In the genomic region with DNA sequence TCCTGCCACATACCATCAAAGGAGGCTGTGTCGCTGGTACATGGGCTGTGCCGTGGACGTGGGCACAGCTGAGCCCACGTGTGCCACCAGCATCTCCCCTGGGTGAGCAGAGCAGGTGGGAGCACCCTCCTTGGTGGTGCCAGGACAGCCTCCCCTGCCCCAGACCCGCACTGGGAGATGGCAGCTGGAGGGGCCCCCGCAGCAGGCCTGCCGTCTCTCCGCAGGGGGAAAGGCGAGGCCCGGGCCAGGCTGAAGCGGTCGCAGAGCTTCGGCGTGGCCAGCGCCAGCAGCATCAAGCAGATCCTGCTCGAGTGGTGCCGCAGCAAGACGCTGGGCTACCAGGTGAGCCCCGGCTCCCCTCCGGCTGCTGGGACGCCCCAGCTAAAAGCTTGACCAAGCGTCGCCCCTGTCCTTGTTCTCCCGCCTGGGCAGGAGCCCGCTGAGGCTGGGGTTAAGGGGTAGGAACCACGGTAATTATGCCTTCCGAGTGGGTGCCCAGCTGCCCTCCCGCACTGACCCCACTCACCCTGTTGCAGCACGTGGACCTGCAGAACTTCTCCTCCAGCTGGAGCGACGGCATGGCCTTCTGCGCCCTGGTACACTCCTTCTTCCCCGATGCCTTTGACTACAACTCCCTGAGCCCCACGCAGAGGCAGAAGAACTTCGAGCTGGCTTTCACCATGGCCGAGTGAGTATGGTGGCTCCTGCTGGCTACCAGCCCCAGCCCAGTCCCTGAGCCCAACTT, we compare ENCODE assay signal across 27 cellular contexts. TPM values are rescaled to one million over a fixed set of nuclear protein-coding genes. Genes with fewer than 3 reads are reported as not detected.
DNase-seq lines count a peak whose midpoint lies in the region; ATAC-seq, FAIRE-seq and TF ChIP-seq lines count a peak whose summit lies in the region.
"Had no signal": no experiment of that assay in that cellular context is flagged by ENCODE, and none has a peak within 500 bp of the region (broad histone marks: within the 10 kb centered on the region; RNA-seq: fewer than 3 reads in every experiment).

No MANE protein-coding gene starts in this region.

- H3K36me3 ChIP-seq in cardiac muscle cell: peaks cover 22% of the 10 kb centered on the region
- H3K36me3 ChIP-seq in heart right ventricle: no peaks in the 10 kb centered on the region
- no peaks in the 10 kb centered on the region for H3K36me3 ChIP-seq in H1 (ENCODE audit: control insufficient read depth in 2 of 4, insufficient read depth in 4 of 4, low read length in 3 of 4)
- H3K36me3 ChIP-seq in kidney (ENCODE audit: control insufficient read depth in 1 of 2, insufficient read depth in 2 of 2, low read length in 2 of 2): peaks cover 4 to 37% of the 10 kb centered on the region in 2 donors
- peaks cover 43 to 47% of the 10 kb centered on the region in 2 experiments for H3K36me3 ChIP-seq in trophoblast cell (ENCODE audit: control insufficient read depth in 1 of 2, insufficient read depth in 2 of 2, low read length in 2 of 2)
- H3K36me3 ChIP-seq in tibial artery: no peaks in the 10 kb centered on the region
- H3K36me3 ChIP-seq: BE2C had no signal

- H2AFZ ChIP-seq in H1 (ENCODE audit: low read length): no peak overlapping the region
- H2AFZ ChIP-seq in trophoblast cell (ENCODE audit: insufficient read depth, low read length, poor library complexity): no peak overlapping the region
- H2AFZ ChIP-seq: GM23248 had no signal

- H2BK20ac ChIP-seq in H1 (ENCODE audit: low read length): no peak overlapping the region

- H3K4me2 ChIP-seq in H1 (ENCODE audit: insufficient read depth in 1 of 2, low read depth in 2 of 2, low read length in 2 of 2) (no peak overlapping the region), trophoblast cell (ENCODE audit: low read length) (no peak overlapping the region)

- no peak overlapping the region for H4K5ac ChIP-seq in H1 (ENCODE audit: insufficient read length, low read depth, low read length)

- FAIRE-seq in H1 (lab: Jason Lieb, UNC) (no peak), kidney (lab: Jason Lieb, UNC) (no peak)
- FAIRE-seq: A204.1, GM12878, GM19239, H54, HTR-8/SVneo had no signal

- DNase-seq in cardiac muscle cell (ENCODE audit: low read depth in 1 of 2, low spot score in 1 of 2) (no peak), heart right ventricle (no peak), H1 (ENCODE audit: low read depth in 1 of 2, low spot score in 2 of 2) (no peak), kidney (peak; percentile 59), trophoblast cell (no peak), tibial artery (no peak)
- DNase-seq: ACHN; BE2C; C1 segment of cervical spinal cord; CD4-positive, CD25-positive, alpha-beta regulatory T cell; CD8-positive, alpha-beta memory T cell; COR-L47; DMS 273 treated with DMSO at 0.1 percent for 48 hours; DMS53; DND-41; EL; GM23248; HCEC 1CT; IMR-90 had no signal

- no peaks in the 10 kb centered on the region for H3K9me3 ChIP-seq in cardiac muscle cell (ENCODE audit: low read depth)
- H3K9me3 ChIP-seq in heart right ventricle: no peaks in the 10 kb centered on the region
- no peaks in the 10 kb centered on the region for H3K9me3 ChIP-seq in H1 (ENCODE audit: insufficient read depth in 2 of 2, low read depth in 1 of 2, low read length in 1 of 2)
- no peaks in the 10 kb centered on the region for H3K9me3 ChIP-seq in kidney (ENCODE audit: control insufficient read depth in 1 of 2, low read length in 2 of 2)
- H3K9me3 ChIP-seq in trophoblast cell (ENCODE audit: insufficient read depth, low read depth, low read length): no peaks in the 10 kb centered on the region
- H3K9me3 ChIP-seq in tibial artery: no peaks in the 10 kb centered on the region
- H3K9me3 ChIP-seq: BE2C had no signal

- H3K9ac ChIP-seq in H1 (replicated peaks in 1 of 4; ENCODE audit: extremely low read depth in 1 of 4, low read depth in 3 of 4, low read length in 3 of 4): no peak overlapping the region
- no peak overlapping the region for H3K9ac ChIP-seq in kidney (ENCODE audit: low read length in 2 of 2)
- no peak overlapping the region for H3K9ac ChIP-seq in trophoblast cell (ENCODE audit: low read length)
- H3K9ac ChIP-seq: GM23248 had no signal

- H3K4me1 ChIP-seq in cardiac muscle cell (ENCODE audit: low read depth) (peaks cover 46% of the 10 kb centered on the region), heart right ventricle (peaks cover 13 to 50% (median 37%) of the 10 kb centered on the region in 9 donors), H1 (replicated peaks in 1 of 4; ENCODE audit: control insufficient read depth in 3 of 4, insufficient read depth in 4 of 4, low read length in 3 of 4) (peaks cover 4 to 32% (median 23%) of the 10 kb centered on the region in 4 experiments), kidney (ENCODE audit: control insufficient read depth in 1 of 2, insufficient read depth in 1 of 2, low read depth in 1 of 2, low read length in 2 of 2) (peaks cover 5% of the 10 kb centered on the region in 2 donors), trophoblast cell (ENCODE audit: control insufficient read depth in 1 of 2, insufficient read depth in 2 of 2, low read length in 2 of 2) (peaks cover 60 to 61% of the 10 kb centered on the region in 2 experiments), tibial artery (peaks cover 0 to 7% (median 0%) of the 10 kb centered on the region in 4 donors)

- CTCF ChIA-PET in H1 (lab: Charles Lee; ENCODE audit: partially characterized antibody): interaction anchor here (0.9 to 10.1 kb wide), 6 partner anchors 8 to 97 kb away, joined by 3 to 77 read pairs (median 35); a partner anchor contains a TSS

- no peak for TF ChIP-seq POLR2A in H1 (IDR thresholded peaks at IDR 0.05; ENCODE audit: control extremely low read depth in 1 of 2, low read depth in 2 of 2, low read length in 2 of 2)

- H3K4me3 ChIP-seq in cardiac muscle cell (no peak overlapping the region), heart right ventricle (no peak overlapping the region), H1 (ENCODE audit: extremely low read depth in 1 of 4, insufficient read depth in 2 of 4, low read depth in 3 of 4, low read length in 4 of 4) (no peak overlapping the region), kidney (ENCODE audit: low read length in 2 of 2) (no peak overlapping the region), trophoblast cell (ENCODE audit: low read depth, low read length) (no peak overlapping the region), tibial artery (no peak overlapping the region)
- H3K4me3 ChIP-seq: GM12878, GM23248 had no signal

- no peaks in the 10 kb centered on the region for H4K20me1 ChIP-seq in H1 (replicated peaks in 1 of 2; ENCODE audit: control insufficient read depth in 1 of 2, insufficient read depth in 2 of 2, low read length in 2 of 2)

- H4K8ac ChIP-seq in H1 (ENCODE audit: extremely low read depth, insufficient read depth, low read length): peak overlapping the region; percentile 26; the same call in 1 of the 2 replicates
- H4K8ac ChIP-seq in trophoblast cell (ENCODE audit: low read depth, low read length): peak overlapping the region; percentile 27

- 0 out of 2 replicates have a peak overlapping the region, but pooled peaks have one; percentile 68 for H2BK12ac ChIP-seq in H1 (ENCODE audit: low read depth, low read length)
- H2BK12ac ChIP-seq in trophoblast cell (ENCODE audit: low read length): peak overlapping the region; percentile 48

- H4K12ac ChIP-seq in trophoblast cell (ENCODE audit: low read depth, low read length): no peak overlapping the region

- H3K27me3 ChIP-seq in cardiac muscle cell (no peaks in the 10 kb centered on the region), heart right ventricle (no peaks in the 10 kb centered on the region), H1 (replicated peaks in 1 of 4; ENCODE audit: control insufficient read depth in 3 of 4, extremely low read depth in 1 of 4, insufficient read depth in 3 of 4, low read length in 3 of 4) (0 out of 7 replicates have a peak, but pooled peaks cover 0 to 2% (median 0%) of the 10 kb centered on the region in 4 experiments), trophoblast cell (ENCODE audit: insufficient read depth, low read length) (no peaks in the 10 kb centered on the region), tibial artery (peaks cover 0 to 46% of the 10 kb centered on the region in 2 donors)
- H3K27me3 ChIP-seq: BE2C had no signal

- POLR2A ChIA-PET in H1 (lab: Charles Lee; ENCODE audit: partially characterized antibody): interaction anchor here (1.3 to 1.5 kb wide), 5 partner anchors 8 to 35 kb away, joined by 3 to 4 read pairs (median 4); a partner anchor contains a TSS

- TF ChIP-seq EP300 in H1 (IDR thresholded peaks at IDR 0.05; ENCODE audit: borderline replicate concordance in 1 of 2, low read depth in 2 of 2, low read length in 2 of 2): no peak

- no peak overlapping the region for H2BK15ac ChIP-seq in H1 (ENCODE audit: low read length)

- TF ChIP-seq RAD21 in H1 (IDR thresholded peaks at IDR 0.05 in 1 of 2, conservative IDR thresholded peaks at IDR 0.05 in 1 of 2; ENCODE audit: low read depth in 2 of 2, low read length in 2 of 2): no peak

- H2BK120ac ChIP-seq in H1 (replicated peaks; ENCODE audit: low read depth, low read length) (no peak overlapping the region), trophoblast cell (ENCODE audit: insufficient read depth, low read length, poor library complexity) (no peak overlapping the region)

- TF ChIP-seq CTCF in cardiac muscle cell (IDR thresholded peaks at IDR 0.05; ENCODE audit: low read depth, low read length) (no peak), heart right ventricle (IDR thresholded peaks at IDR 0.05) (no peak), H1 (IDR thresholded peaks at IDR 0.05; ENCODE audit: control extremely low read depth in 1 of 3, insufficient read depth in 1 of 3, low read depth in 1 of 3, low read length in 3 of 3) (no peak), kidney (IDR thresholded peaks at IDR 0.05; ENCODE audit: borderline replicate concordance, extremely low read depth, insufficient read depth) (no peak), tibial artery (IDR thresholded peaks at IDR 0.05) (no peak)

- H2BK5ac ChIP-seq in H1 (ENCODE audit: low read depth, low read length): peak overlapping the region; percentile 71
- peak overlapping the region; percentile 5 for H2BK5ac ChIP-seq in trophoblast cell (ENCODE audit: low read depth, low read length, poor library complexity)

- H3K27ac ChIP-seq in cardiac muscle cell (peak overlapping the region; percentile 89), heart right ventricle (peak overlapping the region in 3 of 10 donors; percentile 82 to 93 (median 85)), H1 (ENCODE audit: low read depth, low read length) (no peak overlapping the region), kidney (ENCODE audit: low read depth in 2 of 2, low read length in 2 of 2) (no peak overlapping the region), trophoblast cell (ENCODE audit: low read depth, low read length) (peak overlapping the region; percentile 3), tibial artery (no peak overlapping the region)
- H3K27ac ChIP-seq: GM23248 had no signal

- intact Hi-C loops in heart right ventricle (cut with DNase I): no loop called here
- intact Hi-C loops in kidney (cut with DNase I): no loop called here
- intact Hi-C loops in tibial artery (cut with DNase I; ENCODE audit: low total_unique reads): no loop called here

- no peaks in the 10 kb centered on the region for H3K79me2 ChIP-seq in H1 (ENCODE audit: control insufficient read depth in 1 of 2, insufficient read depth in 2 of 2, low read length in 2 of 2)
- peaks cover 12% of the 10 kb centered on the region for H3K79me2 ChIP-seq in trophoblast cell (ENCODE audit: control insufficient read depth, insufficient read depth, low read length, poor library complexity)

- ATAC-seq in heart right ventricle: no peak
- ATAC-seq in GM21390 (IDR thresholded peaks at IDR 0.05; ENCODE audit: unreplicated experiment): no peak
- no peak for ATAC-seq in HG02981 (IDR thresholded peaks at IDR 0.05; ENCODE audit: unreplicated experiment)
- ATAC-seq: GM12878 had no signal

- H3K79me1 ChIP-seq in H1 (ENCODE audit: low read depth, low read length) (no peaks in the 10 kb centered on the region), trophoblast cell (ENCODE audit: low read length) (peaks cover 32% of the 10 kb centered on the region)

- H3K14ac ChIP-seq in H1 (ENCODE audit: insufficient read length): no peak overlapping the region
- peak overlapping the region; percentile 0 for H3K14ac ChIP-seq in trophoblast cell (ENCODE audit: low read length)

- no peak overlapping the region for H3K56ac ChIP-seq in H1 (replicated peaks; ENCODE audit: insufficient read length, low read depth, low read length)

- peaks cover 2% of the 10 kb centered on the region; the same call in 1 of the 2 replicates for H3K23me2 ChIP-seq in H1 (ENCODE audit: low read depth, low read length)

- peak overlapping the region; percentile 76 for H4K91ac ChIP-seq in H1 (replicated peaks; ENCODE audit: insufficient read length, low read length)
- H4K91ac ChIP-seq in trophoblast cell (ENCODE audit: low read depth, low read length): peak overlapping the region; percentile 1

- H3K18ac ChIP-seq in H1 (ENCODE audit: extremely low read depth, low read length) (no peak overlapping the region), trophoblast cell (ENCODE audit: low read length) (peak overlapping the region; percentile 44)

- peak overlapping the region; percentile 86; the same call in 1 of the 2 replicates for H2AK5ac ChIP-seq in H1 (ENCODE audit: low read depth, low read length)
- H2AK5ac ChIP-seq in trophoblast cell (ENCODE audit: low read length): peak overlapping the region; percentile 28

- H3K4ac ChIP-seq in H1 (replicated peaks; ENCODE audit: insufficient read length, low read depth, low read length): no peak overlapping the region
- H3K4ac ChIP-seq in trophoblast cell (ENCODE audit: low read depth, low read length): no peak overlapping the region

- no peak overlapping the region for H3K23ac ChIP-seq in H1 (ENCODE audit: insufficient read length)
- no peak overlapping the region for H3K23ac ChIP-seq in trophoblast cell (ENCODE audit: low read length)

- 94 to 95% methylated on average over 31 to 36 of the region's 36 CpGs for WGBS in heart right ventricle, 2 donors
- 89% methylated on average over 31 of the region's 36 CpGs; no CpG with 5 or more reads in 1 of the 2 experiments for WGBS in H1 (ENCODE audit: extremely low coverage in 1 of 2, insufficient coverage in 1 of 2, insufficient read length in 1 of 2, insufficient replicate concordance in 2 of 2, low coverage in 1 of 2, low lambda C conversion rate in 2 of 2, missing lambda C conversion rate in 1 of 2), 2 experiments
- WGBS in trophoblast cell (ENCODE audit: extremely low coverage, insufficient coverage, insufficient read length): no CpG with 5 or more reads among the region's 36 CpGs

RNA-seq across cellular contexts. Expression of a gene that starts 12.5 kb away (rescaled TPM):
- total RNA-seq in cardiac muscle cell: 176 and 184 TPM in 2 replicates
- polyA plus RNA-seq in cardiac muscle cell: 269 TPM in 2 replicates
- total RNA-seq in heart right ventricle: 10 to 100 TPM in 9 of 10 donors, 1 to 10 TPM in 1; 7.8 to 84.1 (median 23.4) TPM
- polyA plus RNA-seq in heart right ventricle: 10 to 100 TPM in 1 of 2 donors, 1 to 10 TPM in 1; 2.7 to 11.8 TPM
- total RNA-seq in H1 (2021; fragmentation: NEBNext Ultra II Directional; extraction: Animal tissue kit (Norgen Biotek cat#: 25700)): 3.7 and 4.5 TPM in 2 replicates
- 3.6 and 4.6 TPM in 2 replicates for polyA plus RNA-seq in H1 (2011; rRNA removed)
- polyA plus RNA-seq in H1 (2011; cell fraction: cytosol; rRNA removed): 3.4 TPM
- polyA plus RNA-seq in H1 (2011; cell fraction: nucleus; rRNA removed): 4.5 TPM
- 3.3 to 6.3 TPM (median 4.1 TPM) in 4 replicates for polyA plus RNA-seq in H1 (2012, experiment 1 of 2)
- 4.5 TPM for polyA plus RNA-seq in H1 (2012, experiment 2 of 2)
- polyA plus RNA-seq in H1 (2013, experiment 1 of 2): 2.9 TPM
- polyA plus RNA-seq in H1 (2013, experiment 2 of 2): 2.2 TPM
- polyA minus RNA-seq in H1 (2011; rRNA and poly(A)+ RNA removed): 3.0 and 3.1 TPM in 2 replicates
- polyA minus RNA-seq in H1 (2011; cell fraction: cytosol; rRNA and poly(A)+ RNA removed): 4.0 TPM
- 2.3 TPM for polyA minus RNA-seq in H1 (2011; cell fraction: nucleus; rRNA and poly(A)+ RNA removed)
- 25.6 TPM for total RNA-seq in kidney
- 58.1 TPM for polyA plus RNA-seq in kidney (ENCODE audit: insufficient read depth, low read depth, low replicate concordance)
- polyA plus RNA-seq in trophoblast cell (2013): 71.8 and 77.6 TPM in 2 replicates
- total RNA-seq: CD4-positive, CD25-positive, alpha-beta regulatory T cell; CD8-positive, alpha-beta memory T cell; G401; GM12878; GM23248; IMR-90 had no signal
- polyA plus RNA-seq: CD4-positive, CD25-positive, alpha-beta regulatory T cell; CD8-positive, alpha-beta memory T cell; GM12878; GM23248; IMR-90 had no signal

RNA-seq across cellular contexts. Expression of a gene that starts 36.4 kb away (rescaled TPM):
- total RNA-seq in cardiac muscle cell (not detected in 2 replicates), heart right ventricle (under 1 TPM in 4 of 10 donors, not detected in 6; 0.08 to 0.19 (median 0.12) TPM), kidney (16.8 TPM)
- polyA plus RNA-seq in cardiac muscle cell (not detected in 2 replicates), heart right ventricle (under 1 TPM; 0.03 to 0.15 TPM), H1 (2011; rRNA removed) (0.18 and 0.30 TPM in 2 replicates), kidney (ENCODE audit: insufficient read depth, low read depth, low replicate concordance) (51.4 TPM)
- not detected in 2 replicates for total RNA-seq in H1 (2021; fragmentation: NEBNext Ultra II Directional; extraction: Animal tissue kit (Norgen Biotek cat#: 25700))
- 0.16 TPM for polyA plus RNA-seq in H1 (2011; cell fraction: cytosol; rRNA removed)
- 0.04 TPM for polyA plus RNA-seq in H1 (2011; cell fraction: nucleus; rRNA removed)
- 0.11 to 0.15 TPM in 2 of 4 replicates, not detected in the others for polyA plus RNA-seq in H1 (2012, experiment 1 of 2)
- polyA plus RNA-seq in H1 (2012, experiment 2 of 2): not detected
- 0.02 TPM for polyA plus RNA-seq in H1 (2013, experiment 1 of 2)
- polyA plus RNA-seq in H1 (2013, experiment 2 of 2): 0.07 TPM
- polyA minus RNA-seq in H1 (2011; rRNA and poly(A)+ RNA removed): 0.09 TPM in 1 of 2 replicates, not detected in the other
- not detected for polyA minus RNA-seq in H1 (2011; cell fraction: cytosol; rRNA and poly(A)+ RNA removed)
- polyA minus RNA-seq in H1 (2011; cell fraction: nucleus; rRNA and poly(A)+ RNA removed): 0.90 TPM
- polyA plus RNA-seq in trophoblast cell (2013): not detected in 2 replicates
- total RNA-seq: CD4-positive, CD25-positive, alpha-beta regulatory T cell; CD8-positive, alpha-beta memory T cell; G401; GM23248; IMR-90 had no signal
- polyA plus RNA-seq: CD4-positive, CD25-positive, alpha-beta regulatory T cell; CD8-positive, alpha-beta memory T cell; GM23248; IMR-90 had no signal

RNA-seq across cellular contexts. Expression of a gene that starts 41.6 kb away (rescaled TPM):
- total RNA-seq in cardiac muscle cell: 47.4 and 57.1 TPM in 2 replicates
- polyA plus RNA-seq in cardiac muscle cell: 51.5 and 69.3 TPM in 2 replicates
- total RNA-seq in heart right ventricle: 10 to 100 TPM; 18.7 to 30.3 (median 21.7) TPM
- polyA plus RNA-seq in heart right ventricle: 10 to 100 TPM; 25.4 to 25.7 TPM
- 151 and 153 TPM in 2 replicates for total RNA-seq in H1 (2021; fragmentation: NEBNext Ultra II Directional; extraction: Animal tissue kit (Norgen Biotek cat#: 25700))
- polyA plus RNA-seq in H1 (2011; rRNA removed): 46.8 and 79.9 TPM in 2 replicates
- 58.4 TPM for polyA plus RNA-seq in H1 (2011; cell fraction: cytosol; rRNA removed)
- 266 TPM for polyA plus RNA-seq in H1 (2011; cell fraction: nucleus; rRNA removed)
- polyA plus RNA-seq in H1 (2012, experiment 1 of 2): 98.7 to 125 TPM (median 120 TPM) in 4 replicates
- 114 TPM for polyA plus RNA-seq in H1 (2012, experiment 2 of 2)
- 74.0 TPM for polyA plus RNA-seq in H1 (2013, experiment 1 of 2)
- polyA plus RNA-seq in H1 (2013, experiment 2 of 2): 63.6 TPM
- polyA minus RNA-seq in H1 (2011; rRNA and poly(A)+ RNA removed): 87.5 and 109 TPM in 2 replicates
- 88.4 TPM for polyA minus RNA-seq in H1 (2011; cell fraction: cytosol; rRNA and poly(A)+ RNA removed)
- 116 TPM for polyA minus RNA-seq in H1 (2011; cell fraction: nucleus; rRNA and poly(A)+ RNA removed)
- 51.6 TPM for total RNA-seq in kidney
- polyA plus RNA-seq in kidney (ENCODE audit: insufficient read depth, low read depth, low replicate concordance): 11.9 TPM
- polyA plus RNA-seq in trophoblast cell (2013): 12.1 and 12.4 TPM in 2 replicates

RNA-seq across cellular contexts. Expression of a gene that starts 44.7 kb away (rescaled TPM):
- 0.71 and 1.1 TPM in 2 replicates for total RNA-seq in cardiac muscle cell
- 1.5 TPM in 1 of 2 replicates, not detected in the other for polyA plus RNA-seq in cardiac muscle cell
- 1 to 10 TPM in 1 of 10 donors, under 1 TPM in 6, not detected in 3; 0.11 to 1.3 (median 0.16) TPM for total RNA-seq in heart right ventricle
- polyA plus RNA-seq in heart right ventricle: not detected
- 1.5 TPM in 2 replicates for total RNA-seq in H1 (2021; fragmentation: NEBNext Ultra II Directional; extraction: Animal tissue kit (Norgen Biotek cat#: 25700))
- polyA plus RNA-seq in H1 (2011; rRNA removed): 1.7 and 2.2 TPM in 2 replicates
- polyA plus RNA-seq in H1 (2011; cell fraction: cytosol; rRNA removed): 2.0 TPM
- polyA plus RNA-seq in H1 (2011; cell fraction: nucleus; rRNA removed): 2.4 TPM
- 0.99 to 1.8 TPM (median 1.3 TPM) in 4 replicates for polyA plus RNA-seq in H1 (2012, experiment 1 of 2)
- polyA plus RNA-seq in H1 (2012, experiment 2 of 2): 1.2 TPM
- polyA plus RNA-seq in H1 (2013, experiment 1 of 2): 0.61 TPM
- polyA plus RNA-seq in H1 (2013, experiment 2 of 2): 0.64 TPM
- polyA minus RNA-seq in H1 (2011; rRNA and poly(A)+ RNA removed): 1.00 and 1.8 TPM in 2 replicates
- polyA minus RNA-seq in H1 (2011; cell fraction: cytosol; rRNA and poly(A)+ RNA removed): 1.3 TPM
- 0.60 TPM for polyA minus RNA-seq in H1 (2011; cell fraction: nucleus; rRNA and poly(A)+ RNA removed)
- total RNA-seq in kidney: not detected
- polyA plus RNA-seq in kidney (ENCODE audit: insufficient read depth, low read depth, low replicate concordance): not detected
- polyA plus RNA-seq in trophoblast cell (2013): 1.6 and 1.9 TPM in 2 replicates
- total RNA-seq: CD4-positive, CD25-positive, alpha-beta regulatory T cell; CD8-positive, alpha-beta memory T cell; GM23248; IMR-90 had no signal
- polyA plus RNA-seq: CD4-positive, CD25-positive, alpha-beta regulatory T cell; CD8-positive, alpha-beta memory T cell; GM23248; IMR-90 had no signal

Comparison
In these comparisons a context has a peak if more than half of its experiments do, and no peak if none do; other contexts are left out.
1. H3K27ac ChIP-seq: peak in cardiac muscle cell (single experiment) and trophoblast cell (single experiment); none in H1 (single experiment), kidney (0 of 2) and tibial artery (0 of 2).
2. RNA of a gene that starts 36.4 kb away (total RNA-seq): 16.8 TPM in kidney (single experiment); not detected in cardiac muscle cell, 0.08 to 0.19 TPM in heart right ventricle and not detected in H1; every median in the first group is over 10 times any median in the second.